ENCODE assay signal across 14 cellular contexts in genomic region chr19:41893899-41894298, GRCh38. TPM values are rescaled to one million over a fixed set of nuclear protein-coding genes. Genes with fewer than 3 reads are reported as not detected.
DNase-seq lines count a peak whose midpoint lies in the region; ATAC-seq and TF ChIP-seq lines count a peak whose summit lies in the region.
"Had no signal": no experiment of that assay in that cellular context is flagged by ENCODE, and none has a peak within 500 bp of the region (broad histone marks: within the 10 kb centered on the region; RNA-seq: fewer than 3 reads in every experiment).

No MANE protein-coding gene starts in this region.

- no peak overlapping the region for H3K4me3 ChIP-seq in NB4 (ENCODE audit: low read depth, low read length)
- no peak overlapping the region for H3K4me3 ChIP-seq in astrocyte of the cerebellum (ENCODE audit: low read depth, low read length)
- H3K4me3 ChIP-seq in retinal pigment epithelial cell (ENCODE audit: low read length) = no peak overlapping the region
- no peak overlapping the region for H3K4me3 ChIP-seq in upper lobe of right lung
- H3K4me3 ChIP-seq: uterus had no signal

- no peaks in the 10 kb centered on the region for H3K27me3 ChIP-seq in upper lobe of right lung
- H3K27me3 ChIP-seq: uterus had no signal

- no peak overlapping the region for H3K27ac ChIP-seq in upper lobe of right lung
- H3K27ac ChIP-seq: uterus had no signal

- in situ Hi-C loops in astrocyte of the cerebellum (cut with HindIII; ENCODE audit: low sequenced_read_pairs) = no loop called here

- peaks cover under 1% of the 10 kb centered on the region for H3K4me1 ChIP-seq in upper lobe of right lung
- H3K4me1 ChIP-seq: uterus had no signal

- peak; percentile 72 for DNase-seq in activated CD4-positive, alpha-beta T cell treated with anti-CD3 and anti-CD28 coated beads, Interleukin-2, amount 10 ng/mL, durations not matched to agents 24 days and 14 days
- no peak for DNase-seq in activated CD4-positive, alpha-beta T cell treated with anti-CD3 and anti-CD28 coated beads for 1 hour
- peak; percentile 40 for DNase-seq in NB4 (ENCODE audit: low read depth)
- DNase-seq in astrocyte of the cerebellum (ENCODE audit: low read depth) = no peak
- DNase-seq in retinal pigment epithelial cell (ENCODE audit: low read depth) = no peak
- no peak for DNase-seq in upper lobe of right lung
- no peak for DNase-seq in NCI-H187 (lab: John Stamatoyannopoulos, UW)
- DNase-seq: C1 segment of cervical spinal cord, naive B cell, NCI-H1417 treated with DMSO at 0.1 percent for 48 hours, uterus had no signal

- H3K9me3 ChIP-seq in upper lobe of right lung = no peaks in the 10 kb centered on the region
- H3K9me3 ChIP-seq: uterus had no signal

- H3K27me3 Mint-ChIP-seq in activated CD4-positive, alpha-beta T cell treated with anti-CD3 and anti-CD28 coated beads, Interleukin-2, amount 10 ng/mL, durations not matched to agents 24 days and 14 days = no peaks in the 10 kb centered on the region
- H3K27me3 Mint-ChIP-seq: naive B cell had no signal

- H3K36me3 ChIP-seq in upper lobe of right lung = peaks cover 71% of the 10 kb centered on the region
- H3K36me3 ChIP-seq: uterus had no signal

- peaks cover 34% of the 10 kb centered on the region for H3K4me1 Mint-ChIP-seq in activated CD4-positive, alpha-beta T cell treated with anti-CD3 and anti-CD28 coated beads, Interleukin-2, amount 10 ng/mL, durations not matched to agents 24 days and 14 days

- H3K4me3 Mint-ChIP-seq in activated CD4-positive, alpha-beta T cell treated with anti-CD3 and anti-CD28 coated beads, Interleukin-2, amount 10 ng/mL, durations not matched to agents 24 days and 14 days = no peak overlapping the region

- TF ChIP-seq POLR2A in NB4 (IDR thresholded peaks at IDR 0.05; ENCODE audit: extremely low read depth, insufficient read length) = no peak

- H3K9me3 Mint-ChIP-seq in activated CD4-positive, alpha-beta T cell treated with anti-CD3 and anti-CD28 coated beads, Interleukin-2, amount 10 ng/mL, durations not matched to agents 24 days and 14 days = no peaks in the 10 kb centered on the region
- H3K9me3 Mint-ChIP-seq: naive B cell had no signal

- peak overlapping the region; percentile 49 for H3K27ac Mint-ChIP-seq in activated CD4-positive, alpha-beta T cell treated with anti-CD3 and anti-CD28 coated beads, Interleukin-2, amount 10 ng/mL, durations not matched to agents 24 days and 14 days

- no peak for ATAC-seq in upper lobe of right lung
- ATAC-seq in HG02973 (IDR thresholded peaks at IDR 0.05; ENCODE audit: unreplicated experiment) = no peak

- H3K36me3 Mint-ChIP-seq in activated CD4-positive, alpha-beta T cell treated with anti-CD3 and anti-CD28 coated beads, Interleukin-2, amount 10 ng/mL, durations not matched to agents 24 days and 14 days (ENCODE audit: low read depth) = peaks cover 63% of the 10 kb centered on the region

- TF ChIP-seq CTCF in NB4 (IDR thresholded peaks at IDR 0.05; ENCODE audit: low read depth, low read length) (peak; percentile 13), astrocyte of the cerebellum (IDR thresholded peaks at IDR 0.05; ENCODE audit: low read depth, low read length, missing control alignments) (peak; percentile 6), retinal pigment epithelial cell (conservative IDR thresholded peaks at IDR 0.05; ENCODE audit: low read depth, low read length) (peak; percentile 10), upper lobe of right lung (IDR thresholded peaks at IDR 0.05) (no peak)

- intact Hi-C loops in activated CD4-positive, alpha-beta T cell treated with anti-CD3 and anti-CD28 coated beads, Interleukin-2, amount 10 ng/mL, durations not matched to agents 24 days and 14 days (cut with micrococcal nuclease) = no loop called here
- intact Hi-C loops in upper lobe of right lung (cut with DNase I) = no loop called here

RNA-seq across cellular contexts. Expression of gene ARHGEF1, which starts 10.9 kb away (rescaled TPM):
- total RNA-seq in activated CD4-positive, alpha-beta T cell treated with anti-CD3 and anti-CD28 coated beads, Interleukin-2, amount 10 ng/mL, durations not matched to agents 24 days and 14 days = 365 and 378 TPM in 2 replicates
- total RNA-seq in upper lobe of right lung = 197 TPM

RNA-seq across cellular contexts. Expression of gene CD79A, which starts 16.8 kb away (rescaled TPM):
- total RNA-seq in activated CD4-positive, alpha-beta T cell treated with anti-CD3 and anti-CD28 coated beads, Interleukin-2, amount 10 ng/mL, durations not matched to agents 24 days and 14 days = 2.6 and 2.7 TPM in 2 replicates
- 1.4 TPM for total RNA-seq in upper lobe of right lung

RNA-seq across cellular contexts. Expression of gene RPS19, which starts 33.8 kb away (rescaled TPM):
- 2,909 and 2,931 TPM in 2 replicates for total RNA-seq in activated CD4-positive, alpha-beta T cell treated with anti-CD3 and anti-CD28 coated beads, Interleukin-2, amount 10 ng/mL, durations not matched to agents 24 days and 14 days
- total RNA-seq in upper lobe of right lung = 1,667 TPM

RNA-seq across cellular contexts. Expression of gene ERFL, which starts 34.4 kb away (rescaled TPM):
- total RNA-seq in activated CD4-positive, alpha-beta T cell treated with anti-CD3 and anti-CD28 coated beads, Interleukin-2, amount 10 ng/mL, durations not matched to agents 24 days and 14 days = 3.1 and 4.2 TPM in 2 replicates
- total RNA-seq in upper lobe of right lung = 0.43 TPM
- total RNA-seq: glomerular endothelial cell had no signal

RNA-seq across cellular contexts. Expression of gene DMRTC2, which starts 49.1 kb away (rescaled TPM):
- not detected in 2 replicates for total RNA-seq in activated CD4-positive, alpha-beta T cell treated with anti-CD3 and anti-CD28 coated beads, Interleukin-2, amount 10 ng/mL, durations not matched to agents 24 days and 14 days
- total RNA-seq in upper lobe of right lung = not detected
- total RNA-seq: astrocyte, glomerular endothelial cell had no signal

Comparison
In these comparisons a context has a peak if more than half of its experiments do, and no peak if none do; other contexts are left out.
1. DNase-seq: peak in activated CD4-positive, alpha-beta T cell treated with anti-CD3 and anti-CD28 coated beads, Interleukin-2, amount 10 ng/mL, durations not matched to agents 24 days and 14 days (single experiment) and NB4 (single experiment); none in activated CD4-positive, alpha-beta T cell treated with anti-CD3 and anti-CD28 coated beads for 1 hour (single experiment), astrocyte of the cerebellum (single experiment), retinal pigment epithelial cell (single experiment), upper lobe of right lung (single experiment) and NCI-H187 (0 of 2).